10 cellular contexts compared by ENCODE assay signal in genomic region chr12:132954471-132955048, GRCh38. TPM values are rescaled to one million over a fixed set of nuclear protein-coding genes. Genes with fewer than 3 reads are reported as not detected.
DNase-seq lines count a peak whose midpoint lies in the region; ATAC-seq and TF ChIP-seq lines count a peak whose summit lies in the region.
"Had no signal": no experiment of that assay in that cellular context is flagged by ENCODE, and none has a peak within 500 bp of the region (broad histone marks: within the 10 kb centered on the region; RNA-seq: fewer than 3 reads in every experiment).

No MANE protein-coding gene starts in this region.

- H3K79me2 ChIP-seq in smooth muscle cell (ENCODE audit: low read depth): peaks cover 64% of the 10 kb centered on the region

- H3K4me1 ChIP-seq in gastroesophageal sphincter: peaks cover 0 to 34% (median 5%) of the 10 kb centered on the region in 3 donors
- peaks cover 8% of the 10 kb centered on the region for H3K4me1 ChIP-seq in smooth muscle cell (ENCODE audit: low read depth)

- H3F3A ChIP-seq in smooth muscle cell (ENCODE audit: low read depth): no peaks in the 10 kb centered on the region

- H3K4me2 ChIP-seq in smooth muscle cell: peak overlapping the region; percentile 98

- H3K36me3 ChIP-seq in WERI-Rb-1 (no peaks in the 10 kb centered on the region; the same call in 1 of the 2 replicates), gastroesophageal sphincter (peaks cover 0 to 9% of the 10 kb centered on the region in 2 donors), smooth muscle cell (ENCODE audit: low read depth) (peaks cover 3% of the 10 kb centered on the region)

- peak overlapping the region; percentile 73 for H3K4me3 ChIP-seq in WERI-Rb-1 (ENCODE audit: low read depth, low read length)
- H3K4me3 ChIP-seq in gastroesophageal sphincter: peak overlapping the region; percentile 69 to 71
- H3K4me3 ChIP-seq in smooth muscle cell: peak overlapping the region; percentile 100

- TF ChIP-seq POLR2A in gastroesophageal sphincter (IDR thresholded peaks at IDR 0.05): no peak

- 82 to 84% methylated on average over 2 to 7 of the region's 14 CpGs for WGBS in gastroesophageal sphincter (ENCODE audit: low coverage in 1 of 2), 2 donors
- WGBS in smooth muscle cell (ENCODE audit: low lambda C conversion rate): 96% methylated on average over 11 of the region's 14 CpGs

- no peaks in the 10 kb centered on the region for H4K20me1 ChIP-seq in smooth muscle cell (ENCODE audit: low read depth)

- TF ChIP-seq EP300 in gastroesophageal sphincter (IDR thresholded peaks at IDR 0.05): no peak

- peaks cover 28% of the 10 kb centered on the region for H3K9me3 ChIP-seq in WERI-Rb-1 (ENCODE audit: severe bottlenecking)
- H3K9me3 ChIP-seq in gastroesophageal sphincter: peaks cover 0 to 31% (median 2%) of the 10 kb centered on the region in 3 donors
- H3K9me3 ChIP-seq in smooth muscle cell (replicated peaks; ENCODE audit: low read depth): no peaks in the 10 kb centered on the region

- no peaks in the 10 kb centered on the region for H3K27me3 ChIP-seq in WERI-Rb-1 (ENCODE audit: insufficient read depth, low read depth, severe bottlenecking)
- H3K27me3 ChIP-seq in gastroesophageal sphincter: no peaks in the 10 kb centered on the region
- H3K27me3 ChIP-seq in smooth muscle cell (ENCODE audit: low read depth): no peaks in the 10 kb centered on the region

- H3K27ac ChIP-seq in WERI-Rb-1 (peak overlapping the region; percentile 98), gastroesophageal sphincter (peak overlapping the region in 3 of 4 donors; percentile 86 to 98 (median 93)), smooth muscle cell (ENCODE audit: low read depth) (peak overlapping the region; percentile 88)
- H3K27ac ChIP-seq: 22Rv1 had no signal

- TF ChIP-seq CTCF in WERI-Rb-1 (IDR thresholded peaks at IDR 0.05; ENCODE audit: low read depth, low read length): no peak
- TF ChIP-seq CTCF in gastroesophageal sphincter (IDR thresholded peaks at IDR 0.05): no peak
- TF ChIP-seq CTCF in smooth muscle cell (IDR thresholded peaks at IDR 0.05; ENCODE audit: borderline replicate concordance, insufficient read depth, poor library complexity, severe bottlenecking): no peak

- H2AFZ ChIP-seq in smooth muscle cell (ENCODE audit: low read depth): peak overlapping the region; percentile 96

- H3K9ac ChIP-seq in smooth muscle cell (ENCODE audit: low read depth): peak overlapping the region; percentile 96

- ATAC-seq in gastroesophageal sphincter: no peak
- ATAC-seq in activated CD4-positive, CD25-positive, alpha-beta regulatory T cell treated with anti-CD3 and anti-CD28 coated beads, Interleukin-2, amount 50 U/mL, for 24 hours: no peak
- ATAC-seq in GM21737 (IDR thresholded peaks at IDR 0.05; ENCODE audit: unreplicated experiment): no peak
- ATAC-seq in HG02763 (IDR thresholded peaks at IDR 0.05; ENCODE audit: unreplicated experiment): no peak

- DNase-seq in DMS53 (lab: John Stamatoyannopoulos, UW) (peak; percentile 16), DMS53 treated with DMSO at 0.1 percent for 48 hours (lab: John Stamatoyannopoulos, UW; ENCODE audit: unreplicated experiment) (no peak), WERI-Rb-1 (no peak), smooth muscle cell (lab: John Stamatoyannopoulos, UW; ENCODE audit: unreplicated experiment) (no peak)
- DNase-seq: NCI-H187 had no signal

RNA-seq across cellular contexts. Expression of gene ZNF605, which starts 1.5 kb away (rescaled TPM):
- 10 to 100 TPM in 1 of 4 donors, 1 to 10 TPM in 3; 2.9 to 11.8 (median 6.3) TPM for total RNA-seq in gastroesophageal sphincter
- 9.7 and 13.9 TPM in 2 replicates for total RNA-seq in smooth muscle cell
- 4.1 and 6.3 TPM in 2 replicates for polyA plus RNA-seq in smooth muscle cell

RNA-seq across cellular contexts. Expression of gene ZNF26, which starts 31.6 kb away (rescaled TPM):
- total RNA-seq in gastroesophageal sphincter (1 to 10 TPM; 6.7 to 9.8 (median 9.2) TPM), smooth muscle cell (7.7 and 8.8 TPM in 2 replicates)
- 5.6 and 6.1 TPM in 2 replicates for polyA plus RNA-seq in smooth muscle cell
